In genomic region chr1:33295450-33296081, GRCh38 we compare ENCODE assay signal across 8 cellular contexts. TPM values are rescaled to one million over a fixed set of nuclear protein-coding genes. Genes with fewer than 3 reads are reported as not detected.
DNase-seq lines count a peak whose midpoint lies in the region; ATAC-seq and TF ChIP-seq lines count a peak whose summit lies in the region.

No MANE protein-coding gene starts in this region.

- intact Hi-C loops in dorsolateral prefrontal cortex (cut with DNase I), result loop anchor here (1.0 to 10.0 kb wide), 5 partner anchors 37 to 175 kb away; no protein-coding TSS in a partner anchor

- H3K4me3 ChIP-seq in dorsolateral prefrontal cortex, result peak overlapping the region in 1 of 59 donors; percentile 14

- peak; percentile 65 for ATAC-seq in HG03196 (IDR thresholded peaks at IDR 0.05; ENCODE audit: unreplicated experiment)
- ATAC-seq in GM21526 (IDR thresholded peaks at IDR 0.05; ENCODE audit: low FRiP score, unreplicated experiment), result no peak

- DNase-seq in NCI-H526 treated with DMSO at 0.1 percent for 48 hours (lab: John Stamatoyannopoulos, UW) (peak; percentile 34), dorsolateral prefrontal cortex (peak; percentile 82 to 94 (median 91)), lung microvascular endothelial cell (ENCODE audit: low read depth in 2 of 2) (peak; percentile 46 to 63)
- DNase-seq in activated CD4-positive, alpha-beta T cell treated with anti-CD3 and anti-CD28 coated beads, Interleukin-2, amount 50 U/mL, for 48 hours, result peak; percentile 91 to 92
- peak; percentile 81 for DNase-seq in stimulated activated CD8-positive, alpha-beta memory T cell treated with anti-CD3 and anti-CD28 coated beads, Interleukin-15, amount 100 ng/mL, for 1 hour (ENCODE audit: low read depth)

- TF ChIP-seq CTCF in GM12874 (IDR thresholded peaks at IDR 0.05; ENCODE audit: insufficient read depth, low read depth, low read length) (peak; percentile 94), dorsolateral prefrontal cortex (IDR thresholded peaks at IDR 0.05 in 54 of 56, conservative IDR thresholded peaks at IDR 0.05 in 2 of 56; ENCODE audit: low read depth in 1 of 56, partially characterized antibody in 56 of 56) (peak; percentile 90 to 100 (median 96))

- peak overlapping the region in 41 of 59 donors; percentile 0 to 72 (median 51) for H3K27ac ChIP-seq in dorsolateral prefrontal cortex

- no peaks in the 10 kb centered on the region for H3K27me3 ChIP-seq in dorsolateral prefrontal cortex

RNA-seq across cellular contexts. Expression of gene A3GALT2, which starts 25.3 kb away (rescaled TPM):
- total RNA-seq in dorsolateral prefrontal cortex (under 1 TPM in 10 of 120 experiments, not detected in 110; 0.35 to 0.76 (median 0.60) TPM), lung microvascular endothelial cell (not detected in 2 replicates)

RNA-seq across cellular contexts. Expression of gene ZNF362, which starts 39.3 kb away (rescaled TPM):
- total RNA-seq in dorsolateral prefrontal cortex (10 to 100 TPM; 27.3 to 59.9 (median 41.1) TPM), lung microvascular endothelial cell (5.4 and 6.3 TPM in 2 replicates)

Comparison
In these comparisons a context has a peak if more than half of its experiments do, and no peak if none do; other contexts are left out.
1. DNase-seq: peak in every context shown above with its lines; median percentile 92 in activated CD4-positive, alpha-beta T cell treated with anti-CD3 and anti-CD28 coated beads, Interleukin-2, amount 50 U/mL, for 48 hours; 91 in dorsolateral prefrontal cortex; 81 in stimulated activated CD8-positive, alpha-beta memory T cell treated with anti-CD3 and anti-CD28 coated beads, Interleukin-15, amount 100 ng/mL, for 1 hour; 54 in lung microvascular endothelial cell; 34 in NCI-H526 treated with DMSO at 0.1 percent for 48 hours.